ENCODE assay signal across 12 cellular contexts in genomic region chr20:37734228-37734980, GRCh38. TPM values are rescaled to one million over a fixed set of nuclear protein-coding genes. Genes with fewer than 3 reads are reported as not detected.
A peak's percentile ranks its signal among the peaks of the same experiment; 100 is the strongest.
DNase-seq lines count a peak whose midpoint lies in the region; ATAC-seq and TF ChIP-seq lines count a peak whose summit lies in the region.
"Had no signal": no experiment of that assay in that cellular context is flagged by ENCODE, and none has a peak within 500 bp of the region (broad histone marks: within the 10 kb centered on the region; RNA-seq: fewer than 3 reads in every experiment).

No MANE protein-coding gene starts in this region.

- H3K4me3 Mint-ChIP-seq in stimulated activated naive CD8-positive, alpha-beta T cell treated with anti-CD3 and anti-CD28 coated beads, Interleukin-15, Interleukin-2, amounts not matched to agents 100 ng/mL and 50 ng/mL, for 24 hours, result no peak overlapping the region
- H3K4me3 Mint-ChIP-seq: H9 had no signal

- TF ChIP-seq CTCF in choroid plexus epithelial cell (conservative IDR thresholded peaks at IDR 0.05; ENCODE audit: low read depth, low read length), result no peak

- H3K4me1 Mint-ChIP-seq in stimulated activated naive CD8-positive, alpha-beta T cell treated with anti-CD3 and anti-CD28 coated beads, Interleukin-15, Interleukin-2, amounts not matched to agents 100 ng/mL and 50 ng/mL, for 24 hours (ENCODE audit: low read depth), result peaks cover 19% of the 10 kb centered on the region

- no peak for DNase-seq in activated naive CD4-positive, alpha-beta T cell treated with anti-CD3 and anti-CD28 coated beads, Interleukin-2, amount 50 U/mL, for 72 hours (ENCODE audit: low spot score in 2 of 2)
- no peak for DNase-seq in activated naive CD4-positive, alpha-beta T cell treated with Interleukin-2 at 50 U/mL for 16 hours
- DNase-seq in NCI-H69 (lab: John Stamatoyannopoulos, UW) (peak; percentile 85), choroid plexus epithelial cell (ENCODE audit: low read depth) (peak; percentile 71), left colon (no peak), CD1c-positive myeloid dendritic cell (ENCODE audit: extremely low spot score) (no peak)
- DNase-seq: activated CD4-positive, alpha-beta T cell treated with anti-CD3 and anti-CD28 coated beads, Interleukin-2, amount 50 U/mL, for 1 hour; H9; islet precursor cell; NCI-H446 treated with DMSO at 0.1 percent for 48 hours had no signal

- H3K27me3 Mint-ChIP-seq in stimulated activated naive CD8-positive, alpha-beta T cell treated with anti-CD3 and anti-CD28 coated beads, Interleukin-15, Interleukin-2, amounts not matched to agents 100 ng/mL and 50 ng/mL, for 24 hours, result no peaks in the 10 kb centered on the region

- peaks cover 5% of the 10 kb centered on the region in 2 donors for H3K36me3 Mint-ChIP-seq in activated naive CD4-positive, alpha-beta T cell treated with anti-CD3 and anti-CD28 coated beads, Interleukin-2, amount 50 U/mL, for 72 hours
- H3K36me3 Mint-ChIP-seq in stimulated activated naive CD8-positive, alpha-beta T cell treated with anti-CD3 and anti-CD28 coated beads, Interleukin-15, Interleukin-2, amounts not matched to agents 100 ng/mL and 50 ng/mL, for 24 hours (ENCODE audit: low read depth), result peaks cover 69% of the 10 kb centered on the region

- peak overlapping the region in 1 of 2 donors; percentile 4 for H3K27ac Mint-ChIP-seq in activated naive CD4-positive, alpha-beta T cell treated with anti-CD3 and anti-CD28 coated beads, Interleukin-2, amount 50 U/mL, for 72 hours
- peak overlapping the region; percentile 15 for H3K27ac Mint-ChIP-seq in stimulated activated naive CD8-positive, alpha-beta T cell treated with anti-CD3 and anti-CD28 coated beads, Interleukin-15, Interleukin-2, amounts not matched to agents 100 ng/mL and 50 ng/mL, for 24 hours

- no peaks in the 10 kb centered on the region for H3K9me3 Mint-ChIP-seq in activated naive CD4-positive, alpha-beta T cell treated with anti-CD3 and anti-CD28 coated beads, Interleukin-2, amount 50 U/mL, for 72 hours
- no peaks in the 10 kb centered on the region for H3K9me3 Mint-ChIP-seq in stimulated activated naive CD8-positive, alpha-beta T cell treated with anti-CD3 and anti-CD28 coated beads, Interleukin-15, Interleukin-2, amounts not matched to agents 100 ng/mL and 50 ng/mL, for 24 hours
- H3K9me3 Mint-ChIP-seq: H9 had no signal

- ATAC-seq in activated naive CD4-positive, alpha-beta T cell treated with anti-CD3 and anti-CD28 coated beads, Interleukin-2, amount 50 U/mL, for 72 hours, result peak; percentile 49 to 56
- ATAC-seq in left colon, result no peak
- ATAC-seq in HG03565 (IDR thresholded peaks at IDR 0.05; ENCODE audit: unreplicated experiment), result no peak

- H3K4me3 ChIP-seq in choroid plexus epithelial cell (ENCODE audit: low read depth, low read length), result no peak overlapping the region

- intact Hi-C loops in left colon (cut with DNase I, micrococcal nuclease), result no loop called here

RNA-seq across cellular contexts. Expression of gene CTNNBL1, which starts 40.6 kb away (rescaled TPM):
- 10 to 100 TPM; 68.9 to 79.4 TPM for total RNA-seq in activated naive CD4-positive, alpha-beta T cell treated with anti-CD3 and anti-CD28 coated beads, Interleukin-2, amount 50 U/mL, for 72 hours
- 10 to 100 TPM; 35.0 to 37.6 TPM for total RNA-seq in left colon

Comparison
In these comparisons a context has a peak if more than half of its experiments do, and no peak if none do; other contexts are left out.
1. ATAC-seq: peak in activated naive CD4-positive, alpha-beta T cell treated with anti-CD3 and anti-CD28 coated beads, Interleukin-2, amount 50 U/mL, for 72 hours (2 of 2); none in left colon (single experiment) and HG03565 (single experiment).
2. DNase-seq: peak in NCI-H69 (single experiment) and choroid plexus epithelial cell (single experiment); none in activated naive CD4-positive, alpha-beta T cell treated with anti-CD3 and anti-CD28 coated beads, Interleukin-2, amount 50 U/mL, for 72 hours (0 of 2), activated naive CD4-positive, alpha-beta T cell treated with Interleukin-2 at 50 U/mL for 16 hours (single experiment), left colon (0 of 2) and CD1c-positive myeloid dendritic cell (single experiment).